In the genomic region with DNA sequence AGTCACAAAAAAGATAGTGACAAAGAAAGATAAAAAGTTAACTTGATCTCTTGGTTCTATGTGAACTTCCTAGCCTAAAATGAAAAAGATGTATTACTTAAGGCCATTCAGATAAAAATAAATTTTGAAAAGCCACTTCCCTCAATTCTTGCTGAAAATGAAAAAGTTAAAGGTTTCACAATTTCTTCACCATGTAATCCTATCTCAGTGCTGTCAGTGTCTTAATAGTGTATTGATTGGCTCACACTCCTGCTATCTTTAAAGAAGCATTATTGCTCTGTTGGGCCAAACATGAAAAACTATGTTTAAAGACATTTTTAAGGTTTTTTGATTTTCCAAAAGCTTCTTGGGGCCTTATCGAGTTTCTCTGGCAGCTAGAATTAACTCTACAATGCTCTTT, we compare ENCODE assay signal across 24 cellular contexts. TPM values are rescaled to one million over a fixed set of nuclear protein-coding genes. Genes with fewer than 3 reads are reported as not detected.
"Had no signal": no experiment of that assay in that cellular context is flagged by ENCODE, and none has a peak within 500 bp of the region (broad histone marks: within the 10 kb centered on the region; RNA-seq: fewer than 3 reads in every experiment).

No MANE protein-coding gene starts in this region.

- H3K4me1 Mint-ChIP-seq: T-cell had no signal

- H3K36me3 ChIP-seq: MG63, Peyer's patch had no signal

- H3K4me1 ChIP-seq: Peyer's patch had no signal

- H3K36me3 Mint-ChIP-seq: T-cell had no signal

- H3K9ac ChIP-seq: SK-N-SH had no signal

- H3K27ac Mint-ChIP-seq: T-cell had no signal

- H3K27ac ChIP-seq: PC-9, Peyer's patch had no signal

- H3K4me3 Mint-ChIP-seq: T-cell had no signal

- H3K4me3 ChIP-seq: MG63, PC-9, Peyer's patch had no signal

- H3K9me3 ChIP-seq: MG63, Peyer's patch, SK-N-SH had no signal

- H2AFZ ChIP-seq: PC-9 had no signal

- DNase-seq: IMR-90, Karpas-422, KG1, MG63, NCI-H1092 treated with DMSO at 0.1 percent for 48 hours, NCI-H1436 treated with DMSO at 0.1 percent for 48 hours, NCI-H1694, NCI-H187 treated with DMSO at 0.1 percent for 48 hours, NCI-H2029 treated with DMSO at 0.1 percent for 48 hours, NCI-H2171 treated with DMSO at 0.1 percent for 48 hours, NCI-H345, NCI-H524, NCI-H526 treated with DMSO at 0.1 percent for 48 hours, NCI-H748 treated with DMSO at 0.1 percent for 48 hours, OCI-M1, PC-9, Peyer's patch, SHP77 treated with DMSO at 0.1 percent for 48 hours, SK-N-SH, SW 1271, T-cell had no signal

- H3K4me2 ChIP-seq: PC-9, SK-N-SH had no signal

- H3K27me3 ChIP-seq: MG63, Peyer's patch had no signal

- ATAC-seq: Right ventricle myocardium inferior, T-cell had no signal

RNA-seq across cellular contexts. Expression of a gene that starts 18.1 kb away (rescaled TPM):
- total RNA-seq: HT-29, PC-9, SK-MEL-5, T-cell had no signal
